In genomic region chr6:3745566-3746118, GRCh38 we compare ENCODE assay signal across 19 cellular contexts. TPM values are rescaled to one million over a fixed set of nuclear protein-coding genes. Genes with fewer than 3 reads are reported as not detected.
A peak's percentile ranks its signal among the peaks of the same experiment; 100 is the strongest.
DNase-seq lines count a peak whose midpoint lies in the region; ATAC-seq and TF ChIP-seq lines count a peak whose summit lies in the region.
"Had no signal": no experiment of that assay in that cellular context is flagged by ENCODE, and none has a peak within 500 bp of the region (broad histone marks: within the 10 kb centered on the region; RNA-seq: fewer than 3 reads in every experiment).

No MANE protein-coding gene starts in this region.

- TF ChIP-seq POLR2A in tibial nerve (IDR thresholded peaks at IDR 0.05): no peak

- H3K4me2 ChIP-seq in SK-N-SH: 0 out of 2 replicates have a peak overlapping the region, but pooled peaks have one; percentile 99

- peaks cover 36% of the 10 kb centered on the region for H3F3A ChIP-seq in SK-N-SH (replicated peaks; ENCODE audit: insufficient read depth)

- POLR2A ChIA-PET in SK-N-SH (lab: Yijun Ruan, JAX): no interaction called here

- DNase-seq in SK-N-SH (no peak), dermis blood vessel endothelial cell (peak; percentile 12), tibial nerve (ENCODE audit: low spot score in 2 of 2) (peak in 1 of 2 donors; percentile 4), foreskin keratinocyte (no peak)
- DNase-seq: activated effector memory CD4-positive, alpha-beta T cell treated with Interleukin-2 at 50 U/mL for 16 hours; colonic mucosa; DMS79; NCI-H2081; NCI-H524 treated with DMSO at 0.1 percent for 48 hours; T-helper 1 cell; WERI-Rb-1 had no signal

- H3K36me3 ChIP-seq in SK-N-SH (replicated peaks in 1 of 2; ENCODE audit: control insufficient read depth in 1 of 2, insufficient read depth in 2 of 2, low read length in 1 of 2): peaks cover 6 to 27% of the 10 kb centered on the region in 2 experiments
- H3K36me3 ChIP-seq in neutrophil: no peaks in the 10 kb centered on the region
- peaks cover 0 to 3% (median 0%) of the 10 kb centered on the region in 3 donors for H3K36me3 ChIP-seq in tibial nerve
- H3K36me3 ChIP-seq: colonic mucosa, pancreas, Peyer's patch, WERI-Rb-1 had no signal

- H3K4me1 ChIP-seq in SK-N-SH (ENCODE audit: control insufficient read depth in 1 of 2, insufficient read depth in 2 of 2, low read depth in 1 of 2, low read length in 1 of 2) (peaks cover 11 to 32% of the 10 kb centered on the region in 2 experiments; a peak in 3 of 4 replicates), neutrophil (ENCODE audit: control insufficient read depth in 1 of 2, insufficient read depth in 1 of 2, low read depth in 1 of 2, low read length in 1 of 2) (peaks cover 63 to 83% of the 10 kb centered on the region in 2 experiments), tibial nerve (peaks cover 0 to 96% (median 52%) of the 10 kb centered on the region in 4 donors), foreskin keratinocyte (peaks cover 4% of the 10 kb centered on the region)

- H3K27ac ChIP-seq in SK-N-SH (ENCODE audit: low read depth in 2 of 2, low read length in 1 of 2) (no peak overlapping the region), neutrophil (peak overlapping the region; percentile 77), tibial nerve (peak overlapping the region in 3 of 4 donors; percentile 46 to 94 (median 71)), foreskin keratinocyte (no peak overlapping the region)
- H3K27ac ChIP-seq: 22Rv1, colonic mucosa, epithelial cell of prostate, pancreas, WERI-Rb-1 had no signal

- TF ChIP-seq EP300 in SK-N-SH (IDR thresholded peaks at IDR 0.05; ENCODE audit: borderline replicate concordance in 1 of 2, low read depth in 1 of 2, low read length in 1 of 2) (no peak), tibial nerve (IDR thresholded peaks at IDR 0.05) (no peak)

- ATAC-seq in SK-N-SH treated with all-trans-retinoic acid at 6 μM for 48 hours (no peak), HG03039 (IDR thresholded peaks at IDR 0.05; ENCODE audit: unreplicated experiment) (no peak), GM18511 (IDR thresholded peaks at IDR 0.05; ENCODE audit: unreplicated experiment) (no peak), foreskin keratinocyte (no peak)
- ATAC-seq: pancreas had no signal

- H3K9me3 ChIP-seq in SK-N-SH (no peaks in the 10 kb centered on the region), neutrophil (no peaks in the 10 kb centered on the region), tibial nerve (no peaks in the 10 kb centered on the region)
- H3K9me3 ChIP-seq: colonic mucosa, pancreas, Peyer's patch had no signal

- no peak for TF ChIP-seq RAD21 in SK-N-SH (IDR thresholded peaks at IDR 0.05; ENCODE audit: low read length)

- no peaks in the 10 kb centered on the region for H3K9me2 ChIP-seq in SK-N-SH

- WGBS in SK-N-SH (ENCODE audit: low lambda C conversion rate): 94% methylated on average over 4 of the region's 4 CpGs
- 88 to 89% methylated on average over 4 of the region's 4 CpGs for WGBS in tibial nerve, 2 donors

- H3K4me3 ChIP-seq in SK-N-SH (ENCODE audit: low read depth in 2 of 2, low read length in 1 of 2) (no peak overlapping the region), neutrophil (ENCODE audit: low read depth in 1 of 2, low read length in 1 of 2) (peak overlapping the region; percentile 26 to 31), tibial nerve (no peak overlapping the region)
- H3K4me3 ChIP-seq: colonic mucosa, pancreas, Peyer's patch had no signal

- CTCF ChIA-PET in SK-N-SH (lab: Yijun Ruan, JAX): interaction anchor here (1.0 to 8.5 kb wide), 10 partner anchors 9 to 410 kb away, joined by 3 to 88 read pairs (median 4); partner anchors contain the start of gene FAM50B

- TF ChIP-seq CTCF in SK-N-SH (IDR thresholded peaks at IDR 0.05) (no peak), neutrophil (IDR thresholded peaks at IDR 0.05) (no peak), tibial nerve (IDR thresholded peaks at IDR 0.05) (no peak), foreskin keratinocyte (conservative IDR thresholded peaks at IDR 0.05) (no peak)

- peaks cover 100% of the 10 kb centered on the region for H3K79me2 ChIP-seq in SK-N-SH (ENCODE audit: insufficient read depth)

- H2AFZ ChIP-seq in SK-N-SH (ENCODE audit: low read depth): no peak overlapping the region

- H4K20me1 ChIP-seq in SK-N-SH (ENCODE audit: insufficient read depth): peaks cover 94% of the 10 kb centered on the region

- H3K9ac ChIP-seq in SK-N-SH: no peak overlapping the region

- no peaks in the 10 kb centered on the region for H3K27me3 ChIP-seq in SK-N-SH (ENCODE audit: insufficient read depth)
- H3K27me3 ChIP-seq in neutrophil: peaks cover 39% of the 10 kb centered on the region
- no peaks in the 10 kb centered on the region for H3K27me3 ChIP-seq in tibial nerve
- H3K27me3 ChIP-seq in foreskin keratinocyte: no peaks in the 10 kb centered on the region
- H3K27me3 ChIP-seq: pancreas, Peyer's patch had no signal

TF ChIP-seq in SK-N-SH, 30 proteins besides CTCF, POLR2A, EP300 and RAD21 (continues in another document):
- TF ChIP-seq IRF3 (IDR thresholded peaks at IDR 0.05; ENCODE audit: low read depth, low read length) (no peak), NFIC (IDR thresholded peaks at IDR 0.05; ENCODE audit: borderline replicate concordance) (no peak), GABPA (IDR thresholded peaks at IDR 0.05; ENCODE audit: low read depth) (no peak), SIN3A (IDR thresholded peaks at IDR 0.05; ENCODE audit: borderline replicate concordance, low read depth, low read length) (no peak), MAX (IDR thresholded peaks at IDR 0.05; ENCODE audit: low read depth) (no peak), FOXJ3 (CRISPR knock-in tag; IDR thresholded peaks at IDR 0.05) (no peak)

TF ChIP-seq in SK-N-SH treated with all-trans-retinoic acid at 6 μM for 48 hours, 23 proteins besides CTCF, POLR2A, EP300 and RAD21:
- no peak for TF ChIP-seq OSR1 (CRISPR knock-in tag; IDR thresholded peaks at IDR 0.05)

RNA-seq across cellular contexts. Expression of gene PXDC1, which starts 5.9 kb away (rescaled TPM):
- polyA plus RNA-seq in SK-N-SH (2012; rRNA removed) (14.1 and 14.5 TPM in 2 replicates), foreskin keratinocyte (29.4 and 34.9 TPM in 2 replicates)
- polyA plus RNA-seq in SK-N-SH (2012; cell fraction: cytosol; rRNA removed): 17.3 and 19.2 TPM in 2 replicates
- 19.5 and 25.5 TPM in 2 replicates for polyA plus RNA-seq in SK-N-SH (2012; cell fraction: nucleus; rRNA removed)
- total RNA-seq in dermis blood vessel endothelial cell (61.5 and 135 TPM in 2 replicates), tibial nerve (100 to 1,000 TPM in 3 of 4 donors, 10 to 100 TPM in 1; 93.6 to 174 (median 113) TPM), foreskin keratinocyte (33.0 and 40.0 TPM in 2 replicates)

Comparison
In these comparisons a context has a peak if more than half of its experiments do, and no peak if none do; other contexts are left out.
1. H3K27ac ChIP-seq: peak in neutrophil (single experiment) and tibial nerve (3 of 4); none in SK-N-SH (0 of 2) and foreskin keratinocyte (single experiment).
2. H3K4me3 ChIP-seq: peak in neutrophil (2 of 2); none in SK-N-SH (0 of 2) and tibial nerve (0 of 4).